Comparison of ENCODE assay signal across 23 cellular contexts in genomic region chr4:33577798-33578197, GRCh38.
DNase-seq lines count a peak whose midpoint lies in the region; ATAC-seq, FAIRE-seq and TF ChIP-seq lines count a peak whose summit lies in the region.
"Had no signal": no experiment of that assay in that cellular context is flagged by ENCODE, and none has a peak within 500 bp of the region (broad histone marks: within the 10 kb centered on the region; RNA-seq: fewer than 3 reads in every experiment).

No MANE protein-coding gene starts in this region.

- H2AFZ ChIP-seq in mammary epithelial cell (ENCODE audit: low read depth, low read length), result no peak overlapping the region
- H2AFZ ChIP-seq: GM23338 had no signal

- H4K20me1 ChIP-seq in mammary epithelial cell (ENCODE audit: insufficient read depth, low read length), result no peaks in the 10 kb centered on the region
- H4K20me1 ChIP-seq: BLaER1 treated with 17β-estradiol and CSF1 and Interleukin-3, amounts not matched to agents 10 nM and 100 nM had no signal

- intact Hi-C loops in MCF 10A (cut with micrococcal nuclease) (no loop called here), mammary epithelial cell (cut with micrococcal nuclease) (no loop called here)

- H3K4me1 Mint-ChIP-seq in MCF 10A (ENCODE audit: insufficient read depth, unreplicated experiment), result peaks cover 9% of the 10 kb centered on the region
- H3K4me1 Mint-ChIP-seq: CD14-positive monocyte; CD8-positive, alpha-beta memory T cell; GM23338 had no signal

- FAIRE-seq in small intestine (lab: Jason Lieb, UNC), result no peak
- FAIRE-seq: A549, D721Med, G401.6 had no signal

- CTCF ChIA-PET in MCF 10A (lab: Yijun Ruan, JAX) (no interaction called here), mammary epithelial cell (lab: Charles Lee; ENCODE audit: low non-redundant PET) (no interaction called here)

- H3K9me3 ChIP-seq in mammary epithelial cell (replicated peaks; ENCODE audit: insufficient read depth, low read length), result peaks cover 22% of the 10 kb centered on the region
- H3K9me3 ChIP-seq in duodenal mucosa (ENCODE audit: control insufficient read depth in 1 of 2, low read length in 2 of 2), result no peaks in the 10 kb centered on the region
- H3K9me3 ChIP-seq in small intestine (ENCODE audit: control insufficient read depth, low read depth), result no peaks in the 10 kb centered on the region
- H3K9me3 ChIP-seq: A549, BE2C, HAP-1 had no signal

- no peak overlapping the region for H3K4me3 ChIP-seq in mammary epithelial cell (replicated peaks in 1 of 3; ENCODE audit: insufficient read depth in 1 of 3, low read depth in 2 of 3, low read length in 3 of 3)
- H3K4me3 ChIP-seq in duodenal mucosa (ENCODE audit: low read depth in 1 of 2, low read length in 2 of 2), result peak overlapping the region; percentile 1 to 13
- no peak overlapping the region for H3K4me3 ChIP-seq in small intestine (ENCODE audit: low read depth in 1 of 2, low read length in 2 of 2)
- H3K4me3 ChIP-seq: A549; BLaER1 treated with 17β-estradiol and CSF1 and Interleukin-3, amounts not matched to agents 10 nM and 100 nM; GM23338; HAP-1 had no signal

- H3K36me3 ChIP-seq in mammary epithelial cell (ENCODE audit: insufficient read depth, low read length) (no peaks in the 10 kb centered on the region), duodenal mucosa (ENCODE audit: control insufficient read depth in 1 of 2, insufficient read depth in 2 of 2, low read length in 2 of 2) (no peaks in the 10 kb centered on the region), small intestine (ENCODE audit: control insufficient read depth in 2 of 2, insufficient read depth in 2 of 2, low read length in 2 of 2) (no peaks in the 10 kb centered on the region)
- H3K36me3 ChIP-seq: BE2C; BLaER1 treated with 17β-estradiol and CSF1 and Interleukin-3, amounts not matched to agents 10 nM and 100 nM; HAP-1 had no signal

- no peak overlapping the region for H3K9ac ChIP-seq in mammary epithelial cell (ENCODE audit: insufficient read depth, low read length)
- no peak overlapping the region for H3K9ac ChIP-seq in duodenal mucosa (ENCODE audit: low read depth in 1 of 2, low read length in 2 of 2)
- H3K9ac ChIP-seq: BLaER1 treated with 17β-estradiol and CSF1 and Interleukin-3, amounts not matched to agents 10 nM and 100 nM had no signal

- TF ChIP-seq CTCF in MCF 10A (IDR thresholded peaks at IDR 0.05; ENCODE audit: unreplicated experiment) (no peak), mammary epithelial cell (conservative IDR thresholded peaks at IDR 0.05 in 1 of 2, IDR thresholded peaks at IDR 0.05 in 1 of 2; ENCODE audit: extremely low read depth in 1 of 2, insufficient read depth in 1 of 2, low read depth in 1 of 2, low read length in 2 of 2) (no peak)

- no peak overlapping the region for H3K27ac ChIP-seq in mammary epithelial cell (ENCODE audit: insufficient read depth, low read depth, low read length)
- no peak overlapping the region for H3K27ac ChIP-seq in duodenal mucosa (ENCODE audit: low read depth, low read length)
- H3K27ac ChIP-seq in small intestine (ENCODE audit: low read depth in 1 of 2, low read length in 1 of 2), result no peak overlapping the region
- H3K27ac ChIP-seq: A549; BLaER1 treated with 17β-estradiol and CSF1 and Interleukin-3, amounts not matched to agents 10 nM and 100 nM had no signal

- H3K4me1 ChIP-seq in mammary epithelial cell (ENCODE audit: insufficient read depth, low read length) (no peaks in the 10 kb centered on the region), duodenal mucosa (ENCODE audit: control insufficient read depth in 1 of 2, insufficient read depth in 2 of 2, low read length in 2 of 2) (no peaks in the 10 kb centered on the region), small intestine (ENCODE audit: control insufficient read depth in 2 of 2, insufficient read depth in 1 of 2, low read depth in 1 of 2, low read length in 1 of 2) (no peaks in the 10 kb centered on the region)
- H3K4me1 ChIP-seq: A549; BE2C; BLaER1 treated with 17β-estradiol and CSF1 and Interleukin-3, amounts not matched to agents 10 nM and 100 nM; HAP-1 had no signal

- 69% methylated on average over 6 of the region's 6 CpGs for WGBS in mammary epithelial cell (ENCODE audit: low coverage, missing lambda C conversion rate)
- WGBS in small intestine, 3 donors, result 21 to 67% (median 31%) methylated on average over 6 of the region's 6 CpGs

- BruUV-seq in MCF 10A (replicated peaks; lab: Mats Ljungman, UMichigan), result no TSS peak
- no TSS peak for BruUV-seq in mammary epithelial cell (replicated peaks; lab: Mats Ljungman, UMichigan)

- in situ Hi-C loops in mammary epithelial cell (cut with MboI; ENCODE audit: low sequenced_read_pairs in 2 of 2), result no loop called here

- no peaks in the 10 kb centered on the region for H3K79me2 ChIP-seq in mammary epithelial cell (ENCODE audit: insufficient read depth, low read length)

- dilution Hi-C loops in mammary epithelial cell (cut with HindIII; ENCODE audit: low sequenced_read_pairs), result no loop called here

- H3K4me2 ChIP-seq in mammary epithelial cell (ENCODE audit: insufficient read depth, low read depth, low read length), result no peak overlapping the region
- H3K4me2 ChIP-seq: A549; BLaER1 treated with 17β-estradiol and CSF1 and Interleukin-3, amounts not matched to agents 10 nM and 100 nM; GM23338 had no signal

- no peaks in the 10 kb centered on the region for H3K36me3 Mint-ChIP-seq in MCF 10A (ENCODE audit: insufficient read depth, unreplicated experiment)
- H3K36me3 Mint-ChIP-seq: CD14-positive monocyte; CD8-positive, alpha-beta memory T cell had no signal

- ATAC-seq in HG02571 (IDR thresholded peaks at IDR 0.05; ENCODE audit: unreplicated experiment), result no peak
- ATAC-seq: A549, GM23338 had no signal

- no peak overlapping the region for H3K4me3 Mint-ChIP-seq in MCF 10A (ENCODE audit: unreplicated experiment)
- H3K4me3 Mint-ChIP-seq: CD14-positive monocyte; CD4-positive, alpha-beta T cell; CD8-positive, alpha-beta memory T cell; GM23338; HFFc6 had no signal

- H3K27ac Mint-ChIP-seq in MCF 10A (ENCODE audit: low read depth, unreplicated experiment), result peak overlapping the region; percentile 57
- H3K27ac Mint-ChIP-seq: CD14-positive monocyte; CD4-positive, alpha-beta T cell; CD8-positive, alpha-beta memory T cell; GM23338; HFFc6 had no signal

- H3K27me3 Mint-ChIP-seq in MCF 10A (ENCODE audit: insufficient read depth, unreplicated experiment), result no peaks in the 10 kb centered on the region
- H3K27me3 Mint-ChIP-seq: CD4-positive, alpha-beta T cell; CD8-positive, alpha-beta memory T cell had no signal

- H3K27me3 ChIP-seq in mammary epithelial cell (ENCODE audit: insufficient read depth, low read length) (no peaks in the 10 kb centered on the region), duodenal mucosa (ENCODE audit: control insufficient read depth in 1 of 2, insufficient read depth in 2 of 2, low read length in 2 of 2) (no peaks in the 10 kb centered on the region), small intestine (ENCODE audit: control insufficient read depth in 2 of 2, insufficient read depth in 2 of 2, low read length in 2 of 2) (no peaks in the 10 kb centered on the region)
- H3K27me3 ChIP-seq: BE2C; BLaER1 treated with 17β-estradiol and CSF1 and Interleukin-3, amounts not matched to agents 10 nM and 100 nM had no signal

- no peaks in the 10 kb centered on the region for H3K9me3 Mint-ChIP-seq in MCF 10A (ENCODE audit: unreplicated experiment)

- POLR2A ChIA-PET in MCF 10A (lab: Yijun Ruan, JAX), result no interaction called here

- DNase-seq in MCF 10A (ENCODE audit: unreplicated experiment), result no peak
- DNase-seq in mammary epithelial cell, result no peak
- DNase-seq in LoVo (ENCODE audit: low spot score), result peak; percentile 46
- peak; percentile 84 for DNase-seq in small intestine
- DNase-seq in NCI-H187 treated with DMSO at 0.1 percent for 48 hours (lab: John Stamatoyannopoulos, UW), result no peak
- DNase-seq: 8988T; ACHN; AML-193; BE2C; CD4-positive, alpha-beta T cell; CD8-positive, alpha-beta memory T cell; DMS 273 treated with DMSO at 0.1 percent for 48 hours; DND-41; HFFc6 had no signal

Comparison
In these comparisons a context has a peak if more than half of its experiments do, and no peak if none do; other contexts are left out.
1. DNase-seq: peak in LoVo (single experiment) and small intestine (single experiment); none in MCF 10A (single experiment), mammary epithelial cell (single experiment) and NCI-H187 treated with DMSO at 0.1 percent for 48 hours (single experiment).
2. H3K4me3 ChIP-seq: peak in duodenal mucosa (2 of 2); none in mammary epithelial cell (0 of 3) and small intestine (0 of 2).